31 cellular contexts compared by ENCODE assay signal in genomic region chr3:46820852-46821251, GRCh38. TPM values are rescaled to one million over a fixed set of nuclear protein-coding genes. Genes with fewer than 3 reads are reported as not detected.
"Had no signal": no experiment of that assay in that cellular context is flagged by ENCODE, and none has a peak within 500 bp of the region (broad histone marks: within the 10 kb centered on the region; RNA-seq: fewer than 3 reads in every experiment).

No MANE protein-coding gene starts in this region.

- H3K27ac Mint-ChIP-seq: dendritic cell treated with granulocyte-macrophage colony-stimulating factor and Interleukin-4, amounts not matched to agents 40 ng/mL and 50 ng/mL, for 4 days; effector memory CD8-positive, alpha-beta T cell; endodermal cell; mesothelial cell of epicardium; naive B cell had no signal

- H3K27me3 ChIP-seq: colonic mucosa, gastrocnemius medialis, heart right ventricle, left lung had no signal

- H3K4me3 Mint-ChIP-seq: dendritic cell treated with granulocyte-macrophage colony-stimulating factor and Interleukin-4, amounts not matched to agents 40 ng/mL and 50 ng/mL, for 4 days; endodermal cell; mesothelial cell of epicardium; naive B cell had no signal

- FAIRE-seq: endometrium, islet of Langerhans, keratinocyte had no signal

- H3K4me3 ChIP-seq: colonic mucosa, esophagus squamous epithelium, gastrocnemius medialis, heart right ventricle, left lung, lower lobe of right lung, mucosa of descending colon had no signal

- H3K27ac ChIP-seq: colonic mucosa, epithelial cell of prostate, esophagus squamous epithelium, gastrocnemius medialis, heart right ventricle, left lung, lower lobe of right lung had no signal

- H3K4me1 ChIP-seq: colonic mucosa, esophagus squamous epithelium, gastrocnemius medialis, left lung, lower lobe of right lung had no signal

- H3K36me3 ChIP-seq: colonic mucosa, esophagus squamous epithelium, gastrocnemius medialis, left lung, lower lobe of right lung had no signal

- H3K4me1 Mint-ChIP-seq: endodermal cell had no signal

- H3K9me3 ChIP-seq: colonic mucosa, gastrocnemius medialis, lower lobe of right lung had no signal

- DNase-seq: colonic mucosa; cortex of kidney; effector CD8-positive, alpha-beta T cell; effector memory CD8-positive, alpha-beta T cell; endodermal cell; erythroblast; esophagus squamous epithelium; foreskin fibroblast; foreskin melanocyte; gastrocnemius medialis; glutamatergic neuron; head of caudate nucleus; heart right ventricle; hippocampal formation; left cardiac atrium; left lung; left ventricle myocardium superior; lower lobe of right lung; mesenchymal stem cell; mucosa of descending colon; naive B cell had no signal

- ATAC-seq: effector memory CD8-positive, alpha-beta T cell; esophagus mucosa; gastrocnemius medialis; heart right ventricle; left cardiac atrium; left lung; left ventricle myocardium superior; lower lobe of right lung; mucosa of descending colon had no signal

RNA-seq across cellular contexts. Expression of gene MYL3, which starts 42.4 kb away (rescaled TPM):
- total RNA-seq: dermis microvascular lymphatic vessel endothelial cell, glomerular endothelial cell, lung microvascular endothelial cell had no signal
- polyA plus RNA-seq: keratinocyte had no signal

RNA-seq across cellular contexts. Expression of gene PTH1R, which starts 56.7 kb away (rescaled TPM):
- total RNA-seq: glomerular endothelial cell had no signal
- polyA plus RNA-seq: keratinocyte had no signal
